In the genomic region with DNA sequence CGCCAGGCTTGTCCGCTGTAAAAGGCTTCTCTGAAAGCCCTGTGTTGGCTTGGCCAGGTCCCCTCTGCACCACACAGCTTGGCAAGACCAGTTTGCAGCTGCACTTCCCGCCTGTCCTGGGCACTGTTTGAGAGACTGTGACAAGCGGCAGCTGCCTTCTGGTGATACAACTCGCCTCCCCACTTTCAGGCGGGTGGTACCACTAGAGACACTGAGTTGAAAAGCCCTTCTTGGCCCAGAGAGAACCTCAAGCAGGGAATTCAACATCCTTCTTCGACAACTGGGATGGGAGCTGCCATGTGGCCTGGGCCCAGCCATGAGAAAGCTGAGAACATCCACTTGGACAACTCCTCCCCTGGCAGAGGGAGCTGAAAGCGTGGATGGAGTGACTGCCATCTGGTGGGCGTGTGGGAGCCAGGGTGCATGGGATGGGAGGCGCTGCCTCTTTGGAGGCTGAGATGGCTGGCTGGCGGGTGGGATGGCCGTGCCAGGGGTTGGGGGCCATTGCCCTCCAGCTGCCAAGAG, we compare ENCODE assay signal across 1 cellular context.
A peak's percentile ranks its signal among the peaks of the same experiment; 100 is the strongest.
TF ChIP-seq lines count a peak whose summit lies in the region.

No MANE protein-coding gene starts in this region.

TF ChIP-seq in HepG2, 621 proteins besides CTCF, POLR2A, EP300 and RAD21 (continued from another document):
- no peak for TF ChIP-seq PRDM10 (CRISPR knock-in tag; IDR thresholded peaks at IDR 0.05; ENCODE audit: low read depth)
- peak; percentile 28 for TF ChIP-seq ZNF687 (CRISPR knock-in tag; IDR thresholded peaks at IDR 0.05)
- 0 out of 2 replicates have a peak, but pooled peaks have one; percentile 9 for TF ChIP-seq SMC3 (IDR thresholded peaks at IDR 0.05; ENCODE audit: low read length)
- TF ChIP-seq, protein P1, sequence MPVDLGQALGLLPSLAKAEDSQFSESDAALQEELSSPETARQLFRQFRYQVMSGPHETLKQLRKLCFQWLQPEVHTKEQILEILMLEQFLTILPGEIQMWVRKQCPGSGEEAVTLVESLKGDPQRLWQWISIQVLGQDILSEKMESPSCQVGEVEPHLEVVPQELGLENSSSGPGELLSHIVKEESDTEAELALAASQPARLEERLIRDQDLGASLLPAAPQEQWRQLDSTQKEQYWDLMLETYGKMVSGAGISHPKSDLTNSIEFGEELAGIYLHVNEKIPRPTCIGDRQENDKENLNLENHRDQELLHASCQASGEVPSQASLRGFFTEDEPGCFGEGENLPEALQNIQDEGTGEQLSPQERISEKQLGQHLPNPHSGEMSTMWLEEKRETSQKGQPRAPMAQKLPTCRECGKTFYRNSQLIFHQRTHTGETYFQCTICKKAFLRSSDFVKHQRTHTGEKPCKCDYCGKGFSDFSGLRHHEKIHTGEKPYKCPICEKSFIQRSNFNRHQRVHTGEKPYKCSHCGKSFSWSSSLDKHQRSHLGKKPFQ (CRISPR knock-in tag; IDR thresholded peaks at IDR 0.05; ENCODE audit: insufficient replicate concordance) = no peak
- no peak for TF ChIP-seq SMYD3 (CRISPR knock-in tag; IDR thresholded peaks at IDR 0.05)
- TF ChIP-seq MEIS1 (CRISPR knock-in tag; IDR thresholded peaks at IDR 0.05; ENCODE audit: borderline replicate concordance) = no peak
- TF ChIP-seq, protein P2, sequence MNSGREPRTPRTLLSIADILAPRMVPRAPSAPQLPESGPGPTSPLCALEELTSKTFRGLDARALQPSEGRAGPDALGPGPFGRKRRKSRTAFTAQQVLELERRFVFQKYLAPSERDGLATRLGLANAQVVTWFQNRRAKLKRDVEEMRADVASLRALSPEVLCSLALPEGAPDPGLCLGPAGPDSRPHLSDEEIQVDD (CRISPR knock-in tag; IDR thresholded peaks at IDR 0.05; ENCODE audit: borderline replicate concordance) = no peak
- TF ChIP-seq NRL (CRISPR knock-in tag; IDR thresholded peaks at IDR 0.05; ENCODE audit: borderline replicate concordance) = 0 out of 2 replicates have a peak, but pooled peaks have one; percentile 20
- no peak for TF ChIP-seq RBAK (CRISPR knock-in tag; IDR thresholded peaks at IDR 0.05)
- no peak for TF ChIP-seq ZNF430 (CRISPR knock-in tag; IDR thresholded peaks at IDR 0.05)
- TF ChIP-seq, protein P3, sequence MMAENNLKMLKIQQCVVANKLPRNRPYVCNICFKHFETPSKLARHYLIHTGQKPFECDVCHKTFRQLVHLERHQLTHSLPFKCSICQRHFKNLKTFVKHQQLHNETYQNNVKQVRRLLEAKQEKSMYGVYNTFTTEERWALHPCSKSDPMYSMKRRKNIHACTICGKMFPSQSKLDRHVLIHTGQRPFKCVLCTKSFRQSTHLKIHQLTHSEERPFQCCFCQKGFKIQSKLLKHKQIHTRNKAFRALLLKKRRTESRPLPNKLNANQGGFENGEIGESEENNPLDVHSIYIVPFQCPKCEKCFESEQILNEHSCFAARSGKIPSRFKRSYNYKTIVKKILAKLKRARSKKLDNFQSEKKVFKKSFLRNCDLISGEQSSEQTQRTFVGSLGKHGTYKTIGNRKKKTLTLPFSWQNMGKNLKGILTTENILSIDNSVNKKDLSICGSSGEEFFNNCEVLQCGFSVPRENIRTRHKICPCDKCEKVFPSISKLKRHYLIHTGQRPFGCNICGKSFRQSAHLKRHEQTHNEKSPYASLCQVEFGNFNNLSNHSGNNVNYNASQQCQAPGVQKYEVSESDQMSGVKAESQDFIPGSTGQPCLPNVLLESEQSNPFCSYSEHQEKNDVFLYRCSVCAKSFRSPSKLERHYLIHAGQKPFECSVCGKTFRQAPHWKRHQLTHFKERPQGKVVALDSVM (CRISPR knock-in tag; IDR thresholded peaks at IDR 0.05) = peak; percentile 88
- no peak for TF ChIP-seq RXRB (CRISPR knock-in tag; IDR thresholded peaks at IDR 0.05; ENCODE audit: borderline replicate concordance)
- no peak for TF ChIP-seq TFE3 (CRISPR knock-in tag; IDR thresholded peaks at IDR 0.05)
- peak; percentile 34 for TF ChIP-seq XRCC5 (optimal IDR thresholded peaks at IDR 0.05; ENCODE audit: low read length)
- TF ChIP-seq ZNF264 (CRISPR knock-in tag; IDR thresholded peaks at IDR 0.05) = no peak
- TF ChIP-seq ZFP82 (CRISPR knock-in tag; IDR thresholded peaks at IDR 0.05; ENCODE audit: borderline replicate concordance) = no peak
- no peak for TF ChIP-seq POLR2G (IDR thresholded peaks at IDR 0.05; ENCODE audit: low read depth, low read length)
- no peak for TF ChIP-seq ELF1 (CRISPR knock-in tag; IDR thresholded peaks at IDR 0.05)
- peak; percentile 47 for TF ChIP-seq STAG1 (CRISPR knock-in tag; IDR thresholded peaks at IDR 0.05)
- TF ChIP-seq TOPORS (CRISPR knock-in tag; IDR thresholded peaks at IDR 0.05) = no peak
- TF ChIP-seq, protein P4, sequence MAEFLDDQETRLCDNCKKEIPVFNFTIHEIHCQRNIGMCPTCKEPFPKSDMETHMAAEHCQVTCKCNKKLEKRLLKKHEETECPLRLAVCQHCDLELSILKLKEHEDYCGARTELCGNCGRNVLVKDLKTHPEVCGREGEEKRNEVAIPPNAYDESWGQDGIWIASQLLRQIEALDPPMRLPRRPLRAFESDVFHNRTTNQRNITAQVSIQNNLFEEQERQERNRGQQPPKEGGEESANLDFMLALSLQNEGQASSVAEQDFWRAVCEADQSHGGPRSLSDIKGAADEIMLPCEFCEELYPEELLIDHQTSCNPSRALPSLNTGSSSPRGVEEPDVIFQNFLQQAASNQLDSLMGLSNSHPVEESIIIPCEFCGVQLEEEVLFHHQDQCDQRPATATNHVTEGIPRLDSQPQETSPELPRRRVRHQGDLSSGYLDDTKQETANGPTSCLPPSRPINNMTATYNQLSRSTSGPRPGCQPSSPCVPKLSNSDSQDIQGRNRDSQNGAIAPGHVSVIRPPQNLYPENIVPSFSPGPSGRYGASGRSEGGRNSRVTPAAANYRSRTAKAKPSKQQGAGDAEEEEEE (CRISPR knock-in tag; IDR thresholded peaks at IDR 0.05; ENCODE audit: borderline replicate concordance) = no peak
- TF ChIP-seq CREB1 (IDR thresholded peaks at IDR 0.05) = no peak
- TF ChIP-seq CREB1 (CRISPR knock-in tag; IDR thresholded peaks at IDR 0.05) = no peak
- no peak for TF ChIP-seq HOXA9 (CRISPR knock-in tag; IDR thresholded peaks at IDR 0.05; ENCODE audit: borderline replicate concordance)
- TF ChIP-seq ZNF343 (CRISPR knock-in tag; IDR thresholded peaks at IDR 0.05) = no peak
- TF ChIP-seq GABPA (IDR thresholded peaks at IDR 0.05; ENCODE audit: low read depth, low read length) = no peak
- TF ChIP-seq GABPA (CRISPR knock-in tag; IDR thresholded peaks at IDR 0.05; ENCODE audit: low read depth) = no peak
- no peak for TF ChIP-seq GPN1 (CRISPR knock-in tag; IDR thresholded peaks at IDR 0.05; ENCODE audit: borderline replicate concordance)
- no peak for TF ChIP-seq NONO (IDR thresholded peaks at IDR 0.05)
- TF ChIP-seq NONO (CRISPR knock-in tag; conservative IDR thresholded peaks at IDR 0.05) = no peak
- 0 out of 2 replicates have a peak, but pooled peaks have one; percentile 40 for TF ChIP-seq MAX (IDR thresholded peaks at IDR 0.05)
- TF ChIP-seq UBTF (CRISPR knock-in tag; IDR thresholded peaks at IDR 0.05) = no peak
- TF ChIP-seq KDM6A (CRISPR knock-in tag; IDR thresholded peaks at IDR 0.05; ENCODE audit: low read depth) = no peak
- TF ChIP-seq ZFP36L2 (CRISPR knock-in tag; IDR thresholded peaks at IDR 0.05) = no peak
